In the genomic region with DNA sequence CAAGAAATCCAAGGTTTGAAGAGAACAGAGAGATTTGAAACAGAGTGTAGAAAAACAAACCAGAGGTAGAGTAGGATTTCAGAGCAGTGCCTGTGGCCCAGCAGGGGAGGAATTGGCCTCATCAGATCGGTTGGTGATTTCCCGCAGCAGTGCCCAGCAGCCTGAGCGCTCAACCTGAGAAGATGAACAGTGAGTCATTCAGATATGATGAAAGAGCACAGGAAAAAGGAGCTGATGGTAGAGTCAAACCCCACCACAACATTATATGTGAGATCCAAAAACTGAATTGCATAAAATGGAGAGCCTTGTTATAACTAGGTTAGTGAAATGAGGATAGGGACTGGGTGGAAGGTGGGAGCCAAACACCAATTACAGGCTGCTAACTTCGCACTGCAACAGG, we compare ENCODE assay signal across 8 cellular contexts.
DNase-seq lines count a peak whose midpoint lies in the region; ATAC-seq and TF ChIP-seq lines count a peak whose summit lies in the region.

No MANE protein-coding gene starts in this region.

- CTCF ChIA-PET in GM10248 (lab: Yijun Ruan, JAX), result interaction anchor here (0.8 to 4.4 kb wide), 4 partner anchors 8 to 178 kb away, joined by 3 to 20 read pairs (median 4); no protein-coding TSS in a partner anchor
- CTCF ChIA-PET in activated CD8-positive, alpha-beta T cell treated with anti-CD3 and anti-CD28 coated beads, Interleukin-2, amount 10 ng/mL, durations not matched to agents 7 days and 5 days (lab: Charles Lee), result interaction anchor here (0.8 to 7.6 kb wide), 5 partner anchors 8 to 247 kb away, joined by 3 to 122 read pairs (median 3); no protein-coding TSS in a partner anchor

- TF ChIP-seq CTCF in GM10248 (IDR thresholded peaks at IDR 0.05; ENCODE audit: control extremely low read depth, extremely low read depth, low read depth, missing control alignments), result no peak

- peak; percentile 66 for ATAC-seq in HG03039 (IDR thresholded peaks at IDR 0.05; ENCODE audit: unreplicated experiment)
- ATAC-seq in activated CD8-positive, alpha-beta T cell treated with anti-CD3 and anti-CD28 coated beads, Interleukin-2, amount 10 ng/mL, durations not matched to agents 7 days and 5 days, result peak; percentile 64
- peak; percentile 95 to 96 for ATAC-seq in natural killer cell treated with Interleukin-12 subunit alpha and Interleukin-12 subunit beta and Interleukin-15 and Interleukin-18, amount 100 ng/mL, for 72 hours
- ATAC-seq in HG02763 (IDR thresholded peaks at IDR 0.05; ENCODE audit: unreplicated experiment), result no peak

- H3K4me3 Mint-ChIP-seq in activated CD8-positive, alpha-beta T cell treated with anti-CD3 and anti-CD28 coated beads, Interleukin-2, amount 10 ng/mL, durations not matched to agents 7 days and 5 days, result no peak overlapping the region
- no peak overlapping the region for H3K4me3 Mint-ChIP-seq in natural killer cell treated with Interleukin-12 subunit alpha and Interleukin-12 subunit beta and Interleukin-15 and Interleukin-18, amount 100 ng/mL, for 72 hours

- no peaks in the 10 kb centered on the region for H3K9me3 Mint-ChIP-seq in activated CD8-positive, alpha-beta T cell treated with anti-CD3 and anti-CD28 coated beads, Interleukin-2, amount 10 ng/mL, durations not matched to agents 7 days and 5 days (ENCODE audit: insufficient read depth)
- H3K9me3 Mint-ChIP-seq in natural killer cell treated with Interleukin-12 subunit alpha and Interleukin-12 subunit beta and Interleukin-15 and Interleukin-18, amount 100 ng/mL, for 72 hours, result no peaks in the 10 kb centered on the region

- peaks cover 4% of the 10 kb centered on the region for H3K27me3 Mint-ChIP-seq in activated CD8-positive, alpha-beta T cell treated with anti-CD3 and anti-CD28 coated beads, Interleukin-2, amount 10 ng/mL, durations not matched to agents 7 days and 5 days (ENCODE audit: low read depth)
- H3K27me3 Mint-ChIP-seq in natural killer cell treated with Interleukin-12 subunit alpha and Interleukin-12 subunit beta and Interleukin-15 and Interleukin-18, amount 100 ng/mL, for 72 hours, result no peaks in the 10 kb centered on the region

- POLR2A ChIA-PET in GM10248 (lab: Yijun Ruan, JAX), result interaction anchor here (0.6 kb wide), 1 partner anchor 390 kb away, joined by 3 read pairs; no protein-coding TSS in a partner anchor
- POLR2A ChIA-PET in activated CD8-positive, alpha-beta T cell treated with anti-CD3 and anti-CD28 coated beads, Interleukin-2, amount 10 ng/mL, durations not matched to agents 7 days and 5 days (lab: Charles Lee), result no interaction called here

- H3K36me3 Mint-ChIP-seq in activated CD8-positive, alpha-beta T cell treated with anti-CD3 and anti-CD28 coated beads, Interleukin-2, amount 10 ng/mL, durations not matched to agents 7 days and 5 days (ENCODE audit: low read depth), result no peaks in the 10 kb centered on the region
- no peaks in the 10 kb centered on the region for H3K36me3 Mint-ChIP-seq in natural killer cell treated with Interleukin-12 subunit alpha and Interleukin-12 subunit beta and Interleukin-15 and Interleukin-18, amount 100 ng/mL, for 72 hours

- DNase-seq in GM10248 (ENCODE audit: extremely low spot score), result peak; percentile 24
- peak; percentile 45 for DNase-seq in activated CD8-positive, alpha-beta T cell treated with anti-CD3 and anti-CD28 coated beads, Interleukin-2, amount 10 ng/mL, durations not matched to agents 7 days and 5 days
- peak; percentile 84 for DNase-seq in natural killer cell treated with Interleukin-12 subunit alpha and Interleukin-12 subunit beta and Interleukin-15 and Interleukin-18, amount 100 ng/mL, for 72 hours (ENCODE audit: low spot score)
- DNase-seq in effector CD4-positive, alpha-beta T cell, result no peak
- DNase-seq in NCI-H2196 treated with DMSO at 0.1 percent for 48 hours (lab: John Stamatoyannopoulos, UW; ENCODE audit: unreplicated experiment), result no peak
- no peak for DNase-seq in effector CD8-positive, alpha-beta T cell (lab: John Stamatoyannopoulos, UW)

- H3K27ac Mint-ChIP-seq in activated CD8-positive, alpha-beta T cell treated with anti-CD3 and anti-CD28 coated beads, Interleukin-2, amount 10 ng/mL, durations not matched to agents 7 days and 5 days, result no peak overlapping the region
- H3K27ac Mint-ChIP-seq in natural killer cell treated with Interleukin-12 subunit alpha and Interleukin-12 subunit beta and Interleukin-15 and Interleukin-18, amount 100 ng/mL, for 72 hours, result no peak overlapping the region

- peaks cover 5% of the 10 kb centered on the region for H3K4me1 Mint-ChIP-seq in activated CD8-positive, alpha-beta T cell treated with anti-CD3 and anti-CD28 coated beads, Interleukin-2, amount 10 ng/mL, durations not matched to agents 7 days and 5 days (ENCODE audit: low read depth)
- H3K4me1 Mint-ChIP-seq in natural killer cell treated with Interleukin-12 subunit alpha and Interleukin-12 subunit beta and Interleukin-15 and Interleukin-18, amount 100 ng/mL, for 72 hours (ENCODE audit: low read depth in 2 of 2), result peaks cover 0 to 7% of the 10 kb centered on the region in 2 donors

Comparison
In these comparisons a context has a peak if more than half of its experiments do, and no peak if none do; other contexts are left out.
1. DNase-seq: peak in GM10248 (single experiment), activated CD8-positive, alpha-beta T cell treated with anti-CD3 and anti-CD28 coated beads, Interleukin-2, amount 10 ng/mL, durations not matched to agents 7 days and 5 days (single experiment) and natural killer cell treated with Interleukin-12 subunit alpha and Interleukin-12 subunit beta and Interleukin-15 and Interleukin-18, amount 100 ng/mL, for 72 hours (single experiment); none in effector CD4-positive, alpha-beta T cell (single experiment), NCI-H2196 treated with DMSO at 0.1 percent for 48 hours (single experiment) and effector CD8-positive, alpha-beta T cell (single experiment).